ENCODE assay signal across 8 cellular contexts in genomic region chr15:71575474-71576045, GRCh38.
DNase-seq lines count a peak whose midpoint lies in the region; ATAC-seq and TF ChIP-seq lines count a peak whose summit lies in the region.

No MANE protein-coding gene starts in this region.

- intact Hi-C loops in ascending aorta (cut with DNase I), result no loop called here

- H3K27ac ChIP-seq in HEK293 (ENCODE audit: extremely low read depth, low read depth, low read length) (no peak overlapping the region), ascending aorta (no peak overlapping the region), liver (ENCODE audit: low read depth in 1 of 2, low read length in 2 of 2) (no peak overlapping the region)

- TF ChIP-seq CTCF in AG10803 (conservative IDR thresholded peaks at IDR 0.05; ENCODE audit: low read length) (peak; percentile 73), HEK293 (tag by site-specific recombination; IDR thresholded peaks at IDR 0.05) (peak; percentile 50; the same call in 1 of the 2 replicates), ascending aorta (IDR thresholded peaks at IDR 0.05) (peak in 2 of 3 experiments; percentile 17 to 31), liver (IDR thresholded peaks at IDR 0.05; ENCODE audit: low read depth, low read length, missing input control) (peak; percentile 58)

- no peak overlapping the region for H3K4me3 ChIP-seq in AG10803 (ENCODE audit: low read length)
- no peak overlapping the region for H3K4me3 ChIP-seq in HEK293 (ENCODE audit: low read depth, low read length)
- H3K4me3 ChIP-seq in ascending aorta, result no peak overlapping the region
- H3K4me3 ChIP-seq in liver (ENCODE audit: low read depth in 1 of 3, low read length in 3 of 3), result no peak overlapping the region

- H3K9ac ChIP-seq in liver (ENCODE audit: low read depth in 1 of 2, low read length in 2 of 2), result no peak overlapping the region

- WGBS in liver, result 64% methylated on average over 5 of the region's 5 CpGs

- no peaks in the 10 kb centered on the region for H3K36me3 ChIP-seq in HEK293 (ENCODE audit: control insufficient read depth in 2 of 2, insufficient read depth in 1 of 2, low read length in 2 of 2)
- H3K36me3 ChIP-seq in ascending aorta, result no peaks in the 10 kb centered on the region
- H3K36me3 ChIP-seq in liver (ENCODE audit: control insufficient read depth in 4 of 4, insufficient read depth in 3 of 4, low read depth in 1 of 4, low read length in 3 of 4), result no peaks in the 10 kb centered on the region

- H3K27me3 ChIP-seq in ascending aorta (no peaks in the 10 kb centered on the region), liver (ENCODE audit: control insufficient read depth in 4 of 4, insufficient read depth in 4 of 4, low read length in 3 of 4) (no peaks in the 10 kb centered on the region)

- H3K9me3 ChIP-seq in HEK293 (ENCODE audit: control insufficient read depth, insufficient read depth, low read depth, low read length), result no peaks in the 10 kb centered on the region
- H3K9me3 ChIP-seq in ascending aorta, result no peaks in the 10 kb centered on the region
- no peaks in the 10 kb centered on the region for H3K9me3 ChIP-seq in liver (ENCODE audit: control insufficient read depth in 4 of 4, low read length in 3 of 4)

- POLR2A ChIA-PET in HEK293 (lab: Yijun Ruan, JAX), result interaction anchor here (0.6 kb wide), 1 partner anchor 524 kb away, joined by 3 read pairs; no protein-coding TSS in a partner anchor

- no peaks in the 10 kb centered on the region for H3K4me1 ChIP-seq in HEK293 (ENCODE audit: control insufficient read depth, insufficient read depth, low read length)
- peaks cover 0 to 5% of the 10 kb centered on the region in 2 donors for H3K4me1 ChIP-seq in ascending aorta
- no peaks in the 10 kb centered on the region for H3K4me1 ChIP-seq in liver (ENCODE audit: control insufficient read depth in 4 of 4, insufficient read depth in 4 of 4, low read length in 3 of 4)

- CTCF ChIA-PET in HEK293 (lab: Yijun Ruan, JAX), result interaction anchor here (0.5 to 6.2 kb wide), 65 partner anchors 8 to 1742 kb away, joined by 3 to 93 read pairs (median 5); no protein-coding TSS in a partner anchor

- TF ChIP-seq RAD21 in liver (IDR thresholded peaks at IDR 0.05), result peak; percentile 80 to 83

- no peak for ATAC-seq in HG02759 (IDR thresholded peaks at IDR 0.05; ENCODE audit: unreplicated experiment)
- no peak for ATAC-seq in HG03159 (IDR thresholded peaks at IDR 0.05; ENCODE audit: unreplicated experiment)

- peak; percentile 21 for DNase-seq in AG10803 (ENCODE audit: low read depth)
- no peak for DNase-seq in ascending aorta (ENCODE audit: low spot score in 2 of 2)
- DNase-seq in NCI-H1930 (lab: John Stamatoyannopoulos, UW), result no peak
- DNase-seq in T-helper 1 cell, result no peak

TF ChIP-seq in HEK293, 187 proteins besides CTCF, POLR2A, EP300 and RAD21:
- TF ChIP-seq HOXC10 (CRISPR knock-in tag; IDR thresholded peaks at IDR 0.05) (no peak), ZNF660 (tag by site-specific recombination; IDR thresholded peaks at IDR 0.05) (peak; percentile 48; the same call in 1 of the 2 replicates), ZNF654 (tag by site-specific recombination; IDR thresholded peaks at IDR 0.05; ENCODE audit: low read depth) (peak; percentile 58), SCRT1 (tag by site-specific recombination; IDR thresholded peaks at IDR 0.05; ENCODE audit: borderline replicate concordance) (no peak)

TF ChIP-seq in liver, 16 proteins besides CTCF, POLR2A, EP300 and RAD21:
- no peak for TF ChIP-seq GABPA (IDR thresholded peaks at IDR 0.05 in 1 of 2, conservative IDR thresholded peaks at IDR 0.05 in 1 of 2)
